ENCODE assay signal across 18 cellular contexts in genomic region chr21:32007461-32007860, GRCh38.
DNase-seq lines count a peak whose midpoint lies in the region; FAIRE-seq and TF ChIP-seq lines count a peak whose summit lies in the region.
"Had no signal": no experiment of that assay in that cellular context is flagged by ENCODE, and none has a peak within 500 bp of the region (broad histone marks: within the 10 kb centered on the region; RNA-seq: fewer than 3 reads in every experiment).

No MANE protein-coding gene starts in this region.

- DNase-seq in Caki2 (ENCODE audit: low read depth) (peak; percentile 47), M059J (ENCODE audit: low read depth) (peak; percentile 48), bronchial epithelial cell (ENCODE audit: low read depth) (peak; percentile 20), skeletal muscle cell (ENCODE audit: low read depth) (peak; percentile 4), RPMI8226 (no peak), GDM1 (lab: John Stamatoyannopoulos, UW) (no peak), prostate gland (ENCODE audit: low spot score) (no peak)
- DNase-seq: activated naive CD8-positive, alpha-beta T cell treated with anti-CD3 and anti-CD28 coated beads for 36 hours; CD4-positive, alpha-beta T cell; cerebellar nuclear complex; left colon; NCI-H1436 treated with DMSO at 0.1 percent for 48 hours; NCI-H524 treated with DMSO at 0.1 percent for 48 hours; T-helper 2 cell had no signal

- no peaks in the 10 kb centered on the region for H3K4me1 ChIP-seq in prostate gland (replicated peaks)
- H3K4me1 ChIP-seq: suprapubic skin had no signal

- TF ChIP-seq POLR2A in prostate gland (IDR thresholded peaks at IDR 0.05): no peak

- H3K27me3 ChIP-seq in bronchial epithelial cell (ENCODE audit: control insufficient read depth, insufficient read depth, low read length): no peaks in the 10 kb centered on the region
- no peaks in the 10 kb centered on the region for H3K27me3 ChIP-seq in prostate gland (replicated peaks; ENCODE audit: insufficient read depth)
- H3K27me3 ChIP-seq: suprapubic skin had no signal

- TF ChIP-seq CTCF in bronchial epithelial cell (IDR thresholded peaks at IDR 0.05; ENCODE audit: insufficient read depth, low read length, severe bottlenecking) (no peak), prostate gland (IDR thresholded peaks at IDR 0.05) (no peak)

- intact Hi-C loops in prostate gland (cut with DNase I): no loop called here

- no peaks in the 10 kb centered on the region for H3K36me3 ChIP-seq in bronchial epithelial cell (ENCODE audit: control insufficient read depth, insufficient read depth, low read length)
- H3K36me3 ChIP-seq in prostate gland: no peaks in the 10 kb centered on the region
- H3K36me3 ChIP-seq: suprapubic skin had no signal

- in situ Hi-C loops in Caki2 (cut with HindIII; ENCODE audit: low pct_unique_long_range_greater_than_20kb, low sequenced_read_pairs): no loop called here

- H3K4me3 ChIP-seq in bronchial epithelial cell (ENCODE audit: low read depth, low read length): no peak overlapping the region
- no peak overlapping the region for H3K4me3 ChIP-seq in skeletal muscle cell (ENCODE audit: low read depth, low read length)
- no peak overlapping the region for H3K4me3 ChIP-seq in prostate gland
- H3K4me3 ChIP-seq: K562, suprapubic skin had no signal

- H3K27ac ChIP-seq in prostate gland: no peak overlapping the region
- H3K27ac ChIP-seq: RWPE1, suprapubic skin had no signal

- no peak for FAIRE-seq in bronchial epithelial cell (lab: Jason Lieb, UNC)
- FAIRE-seq: G401.6, K562 had no signal

- H3K9me3 ChIP-seq in prostate gland: no peaks in the 10 kb centered on the region
- H3K9me3 ChIP-seq: suprapubic skin had no signal

- WGBS in prostate gland: 81% methylated on average over 5 of the region's 5 CpGs

Comparison
In these comparisons a context has a peak if more than half of its experiments do, and no peak if none do; other contexts are left out.
1. DNase-seq: peak in Caki2 (single experiment), M059J (single experiment), bronchial epithelial cell (single experiment) and skeletal muscle cell (single experiment); none in RPMI8226 (single experiment), GDM1 (single experiment) and prostate gland (single experiment).